20 cellular contexts compared by ENCODE assay signal in the genomic region with DNA sequence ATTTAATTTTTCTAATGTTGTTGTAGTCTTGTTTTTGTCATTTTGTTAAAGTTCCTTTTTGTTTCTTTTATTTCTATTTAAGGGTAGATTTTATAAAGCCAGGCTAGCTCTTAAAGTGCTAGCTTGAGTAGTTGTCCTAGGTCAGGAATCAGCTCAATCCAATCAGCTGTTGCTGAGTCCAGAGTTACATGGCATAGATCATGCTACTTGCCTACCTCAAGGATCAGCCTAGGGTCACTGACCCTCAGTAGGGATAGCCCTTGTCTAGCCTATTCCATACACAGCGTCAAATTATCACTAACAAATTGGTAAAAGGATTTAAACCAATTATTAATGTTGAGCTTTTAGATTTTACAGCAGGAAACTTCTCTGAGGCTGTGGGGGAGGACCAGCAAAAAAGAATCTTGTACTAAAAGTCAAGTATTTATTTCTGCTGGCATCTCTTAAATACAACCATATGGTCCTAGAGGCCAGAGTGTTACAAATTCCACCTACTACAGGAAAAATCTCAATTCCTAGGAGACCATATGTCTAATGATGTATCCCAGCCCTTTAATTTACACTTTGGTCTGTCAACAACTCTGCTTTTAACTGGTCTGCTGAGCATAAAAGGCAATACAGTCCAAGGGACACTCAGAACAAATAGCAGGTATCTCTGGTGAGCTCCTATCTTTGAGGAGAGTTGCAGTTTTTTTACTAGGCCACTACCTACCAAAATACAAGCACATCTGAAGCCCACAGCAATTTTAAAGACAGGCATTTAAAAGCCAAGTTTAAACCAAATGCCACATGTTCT.
"Had no signal": no experiment of that assay in that cellular context is flagged by ENCODE, and none has a peak within 500 bp of the region (broad histone marks: within the 10 kb centered on the region; RNA-seq: fewer than 3 reads in every experiment).

No MANE protein-coding gene starts in this region.

- H3K4me3 ChIP-seq: left ventricle myocardium inferior, testis, uterus had no signal

- H3K27ac ChIP-seq: foreskin keratinocyte, left ventricle myocardium inferior, testis, uterus had no signal

- H3K4me1 ChIP-seq: foreskin keratinocyte, testis, uterus had no signal

- H3K9me3 ChIP-seq: left ventricle myocardium inferior, testis, uterus had no signal

- DNase-seq: activated CD4-positive, alpha-beta T cell treated with anti-CD3 and anti-CD28 coated beads for 48 hours; activated CD8-positive, alpha-beta memory T cell treated with anti-CD3 and anti-CD28 coated beads, Interleukin-2, amount 10 ng/mL, durations not matched to agents 7 days and 5 days; activated CD8-positive, alpha-beta T cell treated with anti-CD3 and anti-CD28 coated beads for 36 hours; activated effector memory CD4-positive, alpha-beta T cell treated with anti-CD3 and anti-CD28 coated beads, Interleukin-2, amount 50 U/mL, for 16 hours; activated naive CD4-positive, alpha-beta T cell treated with anti-CD3 and anti-CD28 coated beads, Interleukin-2, amount 10 ng/mL, durations not matched to agents 7 days and 5 days; activated T-cell treated with anti-CD3 and anti-CD28 coated beads for 4 hours; effector CD8-positive, alpha-beta T cell; erythroblast; foreskin keratinocyte; left ventricle myocardium inferior; mammary epithelial cell; occipital lobe; small intestine; stimulated activated CD4-positive, alpha-beta T cell treated with anti-CD3 and anti-CD28 coated beads, Interleukin-2, amount 100 ng/mL, for 48 hours; stimulated activated CD8-positive, alpha-beta memory T cell treated with anti-CD3 and anti-CD28 coated beads, Interleukin-4, amount 100 ng/mL, for 48 hours; stimulated activated naive B cell treated with anti-CD40 and anti-IgM and Interleukin-4, amounts not matched to agents 10 μg/mL and 1 μg/mL and 100 μg/mL, for 72 hours; testis; trophoblast cell; uterus had no signal

- H3K27me3 ChIP-seq: testis, uterus had no signal

- H3K36me3 ChIP-seq: left ventricle myocardium inferior, uterus had no signal

- FAIRE-seq: small intestine had no signal

- ATAC-seq: activated CD8-positive, alpha-beta memory T cell treated with anti-CD3 and anti-CD28 coated beads, Interleukin-2, amount 10 ng/mL, durations not matched to agents 7 days and 5 days; activated CD8-positive, alpha-beta T cell treated with anti-CD3 and anti-CD28 coated beads for 36 hours; foreskin keratinocyte; sciatic nerve; stimulated activated naive B cell treated with anti-CD40 and anti-IgM and Interleukin-4, amounts not matched to agents 10 μg/mL and 1 μg/mL and 100 μg/mL, for 72 hours had no signal
